ENCODE assay signal across 22 cellular contexts in the genomic region with DNA sequence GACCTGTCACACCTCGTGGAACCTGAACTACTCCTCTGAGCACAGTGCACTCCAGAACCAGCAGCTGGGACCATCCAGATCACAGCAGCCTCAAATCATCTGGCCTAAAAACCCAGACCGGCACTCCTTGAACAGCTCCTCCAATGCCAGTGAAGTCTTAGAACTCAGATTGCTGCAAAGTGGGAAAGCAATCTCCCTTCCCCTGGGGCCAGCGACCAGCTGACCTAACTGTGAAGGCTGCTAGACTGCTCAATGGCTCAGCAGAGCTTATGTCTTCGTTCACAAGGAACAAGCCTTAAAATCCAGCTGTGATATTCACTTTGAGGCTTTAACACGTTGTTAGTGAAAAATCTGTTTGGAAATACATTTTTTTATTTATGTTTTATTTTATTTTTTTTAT.
DNase-seq lines count a peak whose midpoint lies in the region; ATAC-seq and TF ChIP-seq lines count a peak whose summit lies in the region.
"Had no signal": no experiment of that assay in that cellular context is flagged by ENCODE, and none has a peak within 500 bp of the region (broad histone marks: within the 10 kb centered on the region; RNA-seq: fewer than 3 reads in every experiment).

No MANE protein-coding gene starts in this region.

- no peaks in the 10 kb centered on the region for H3K27me3 ChIP-seq in heart right ventricle
- H3K27me3 ChIP-seq: MG63 had no signal

- in situ Hi-C loops in SK-MEL-5 (cut with HindIII; ENCODE audit: low pct_unique_long_range_greater_than_20kb, low sequenced_read_pairs) = no loop called here

- peaks cover 34% of the 10 kb centered on the region for H3K4me1 Mint-ChIP-seq in nephron progenitor cell

- intact Hi-C loops in heart right ventricle (cut with DNase I) = no loop called here

- H3K4me3 ChIP-seq in heart right ventricle = no peak overlapping the region
- H3K4me3 ChIP-seq: A549, HAP-1, MG63 had no signal

- H3K36me3 Mint-ChIP-seq in nephron progenitor cell (ENCODE audit: low read depth) = no peaks in the 10 kb centered on the region
- H3K36me3 Mint-ChIP-seq: CD8-positive, alpha-beta T cell had no signal

- peak in 7 of 8 donors; percentile 51 to 77 (median 70) for ATAC-seq in heart right ventricle
- no peak for ATAC-seq in SK-N-SH treated with all-trans-retinoic acid at 6 μM for 48 hours
- no peak for ATAC-seq in GM19452 (IDR thresholded peaks at IDR 0.05; ENCODE audit: unreplicated experiment)
- ATAC-seq: A549; CD8-positive, alpha-beta T cell; Panc1 had no signal

- peak overlapping the region in 1 of 10 donors; percentile 7 for H3K27ac ChIP-seq in heart right ventricle
- H3K27ac ChIP-seq: HL-60 had no signal

- peak overlapping the region; percentile 30 for H3K27ac Mint-ChIP-seq in nephron progenitor cell
- H3K27ac Mint-ChIP-seq: CD8-positive, alpha-beta T cell had no signal

- H3K36me3 ChIP-seq in heart right ventricle = no peaks in the 10 kb centered on the region
- H3K36me3 ChIP-seq: HAP-1, MG63 had no signal

- no peaks in the 10 kb centered on the region for H3K9me3 Mint-ChIP-seq in nephron progenitor cell
- H3K9me3 Mint-ChIP-seq: CD8-positive, alpha-beta T cell had no signal

- H3K4me1 ChIP-seq in heart right ventricle = peaks cover 0 to 38% (median 5%) of the 10 kb centered on the region in 9 donors
- H3K4me1 ChIP-seq: HAP-1 had no signal

- TF ChIP-seq CTCF in heart right ventricle (IDR thresholded peaks at IDR 0.05) (no peak), nephron progenitor cell (IDR thresholded peaks at IDR 0.05) (no peak)

- WGBS in heart right ventricle, 2 donors = 40 to 47% methylated on average over 5 of the region's 5 CpGs

- DNase-seq in ELF-1 (ENCODE audit: low read depth, low spot score) = peak; percentile 49
- peak; percentile 23 for DNase-seq in SK-MEL-5 (ENCODE audit: low read depth, low spot score)
- DNase-seq in heart right ventricle = peak; percentile 34 to 59
- peak; percentile 23 for DNase-seq in nephron progenitor cell
- DNase-seq in NCI-H187 treated with DMSO at 0.1 percent for 48 hours (lab: John Stamatoyannopoulos, UW) = no peak
- DNase-seq: Calu3; CD8-positive, alpha-beta T cell; EL; IMR-90; Karpas-422; MG63; NCI-H1048; NCI-H1436; NCI-H2029; NCI-H345; NCI-H524 treated with DMSO at 0.1 percent for 48 hours had no signal

- H3K9me3 ChIP-seq in heart right ventricle = no peaks in the 10 kb centered on the region
- H3K9me3 ChIP-seq: A549, HAP-1, MG63 had no signal

- no peak overlapping the region for H3K4me3 Mint-ChIP-seq in nephron progenitor cell
- H3K4me3 Mint-ChIP-seq: CD8-positive, alpha-beta T cell had no signal

- peaks cover 4% of the 10 kb centered on the region for H3K27me3 Mint-ChIP-seq in nephron progenitor cell (ENCODE audit: low read depth, poor library complexity)

TF ChIP-seq in SK-N-SH treated with all-trans-retinoic acid at 6 μM for 48 hours, 23 proteins besides CTCF, POLR2A, EP300 and RAD21:
- TF ChIP-seq ARNTL (CRISPR knock-in tag; IDR thresholded peaks at IDR 0.05; ENCODE audit: borderline replicate concordance, low read depth) (no peak), ZFP30 (CRISPR knock-in tag; IDR thresholded peaks at IDR 0.05) (no peak), TCF4 (CRISPR knock-in tag; IDR thresholded peaks at IDR 0.05; ENCODE audit: borderline replicate concordance) (no peak), TOX (CRISPR knock-in tag; IDR thresholded peaks at IDR 0.05; ENCODE audit: borderline replicate concordance) (no peak), GLIS3 (CRISPR knock-in tag; IDR thresholded peaks at IDR 0.05) (no peak), PPARA (CRISPR knock-in tag; IDR thresholded peaks at IDR 0.05; ENCODE audit: borderline replicate concordance) (no peak)

Comparison
In these comparisons a context has a peak if more than half of its experiments do, and no peak if none do; other contexts are left out.
1. ATAC-seq: peak in heart right ventricle (7 of 8); none in SK-N-SH treated with all-trans-retinoic acid at 6 μM for 48 hours (single experiment) and GM19452 (single experiment).